2 cellular contexts compared by ENCODE assay signal in the genomic region with DNA sequence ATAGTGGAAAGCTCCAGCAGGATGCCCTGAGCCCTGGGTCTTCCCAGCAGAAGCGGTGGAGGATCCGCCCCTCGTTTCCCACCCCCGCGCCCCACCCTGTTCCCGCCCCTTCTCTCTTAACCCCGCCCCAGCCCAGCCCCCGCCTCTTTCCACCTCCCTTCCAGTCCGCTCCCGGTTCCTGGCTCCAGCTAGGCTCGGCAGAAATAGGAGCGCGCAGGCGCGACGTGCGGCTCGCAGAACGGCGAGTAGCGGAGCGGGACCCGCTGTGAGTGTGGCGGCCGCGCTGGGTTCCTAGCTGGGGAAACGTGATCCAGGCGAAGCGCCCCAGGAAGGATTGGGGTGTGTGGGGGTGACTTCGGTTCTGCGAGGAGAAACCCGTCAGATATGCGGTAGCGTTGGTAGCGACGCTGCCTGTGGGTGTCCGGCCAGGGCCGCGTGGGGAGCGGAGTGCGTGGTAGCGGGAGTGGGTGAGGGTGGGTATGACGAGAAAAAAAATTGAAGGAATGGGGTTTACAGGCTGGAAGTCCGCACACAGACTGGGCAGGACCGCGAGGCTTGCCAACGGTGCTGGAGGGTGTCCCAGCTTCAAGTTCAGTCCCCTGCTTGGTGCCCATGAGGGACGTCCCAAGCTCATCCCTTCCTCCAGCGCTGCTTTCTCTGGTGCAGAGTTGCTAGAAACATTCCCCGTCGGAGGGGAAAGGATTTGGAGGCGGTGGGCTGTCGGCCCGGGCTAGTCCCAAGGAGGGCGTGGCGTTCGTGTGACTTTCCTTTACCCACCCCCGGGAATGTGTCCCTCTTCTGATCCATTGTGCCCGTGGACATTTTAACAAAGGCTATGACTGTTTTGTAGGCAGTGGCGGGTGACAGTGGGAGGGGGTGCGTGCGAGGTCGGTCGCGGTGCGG.
A peak's percentile ranks its signal among the peaks of the same experiment; 100 is the strongest.
TF ChIP-seq lines count a peak whose summit lies in the region.

A gene (plus strand): TSS at position 234 of the 903 bp plus-strand sequence. CDS start 56,886 bp downstream, outside the sequence.

TF ChIP-seq in H1, 55 proteins besides CTCF, POLR2A, EP300 and RAD21 (continued from another document):
- TF ChIP-seq KDM1A (IDR thresholded peaks at IDR 0.05; ENCODE audit: borderline replicate concordance, low read length) (no peak), SP2 (IDR thresholded peaks at IDR 0.05; ENCODE audit: low read length) (no peak), HDAC6 (IDR thresholded peaks at IDR 0.05; ENCODE audit: low read depth, low read length) (no peak), PHF8 (conservative IDR thresholded peaks at IDR 0.05; ENCODE audit: low read depth, low read length) (0 out of 2 replicates have a peak, but pooled peaks have one; percentile 42), RNF2 (IDR thresholded peaks at IDR 0.05; ENCODE audit: borderline replicate concordance, low read depth, low read length, missing control alignments, poor library complexity, severe bottlenecking) (no peak), CBX8 (IDR thresholded peaks at IDR 0.05; ENCODE audit: borderline replicate concordance, low read depth, low read length) (no peak), CEBPB (IDR thresholded peaks at IDR 0.05; ENCODE audit: low read depth, low read length) (no peak), SIN3A (conservative IDR thresholded peaks at IDR 0.05 in 1 of 2, IDR thresholded peaks at IDR 0.05 in 1 of 2; ENCODE audit: low read depth in 1 of 2, low read length in 2 of 2) (no peak), RXRA (IDR thresholded peaks at IDR 0.05; ENCODE audit: insufficient read depth, low read depth, low read length) (no peak), BRCA1 (IDR thresholded peaks at IDR 0.05; ENCODE audit: low read depth, low read length) (no peak), ASH2L (IDR thresholded peaks at IDR 0.05; ENCODE audit: low read length) (peak; percentile 54), CTBP2 (IDR thresholded peaks at IDR 0.05; ENCODE audit: borderline replicate concordance, insufficient read depth, insufficient read length, low read length) (no peak), CREB1 (IDR thresholded peaks at IDR 0.05) (no peak), KDM5A (IDR thresholded peaks at IDR 0.05; ENCODE audit: low read length) (no peak), GABPA (IDR thresholded peaks at IDR 0.05; ENCODE audit: borderline replicate concordance, insufficient read depth, low read length) (no peak), CHD2 (IDR thresholded peaks at IDR 0.05; ENCODE audit: low read length) (no peak), RFX5 (IDR thresholded peaks at IDR 0.05; ENCODE audit: borderline replicate concordance, low read depth, low read length) (no peak), CBX5 (IDR thresholded peaks at IDR 0.05; ENCODE audit: low read depth, low read length) (no peak), JUND (IDR thresholded peaks at IDR 0.05; ENCODE audit: low read length) (no peak), KDM4A (IDR thresholded peaks at IDR 0.05; ENCODE audit: low read depth, low read length, severe bottlenecking) (peak; percentile 76), SAP30 (IDR thresholded peaks at IDR 0.05; ENCODE audit: insufficient read depth, insufficient replicate concordance, low read length) (no peak), BCL11A (IDR thresholded peaks at IDR 0.05; ENCODE audit: low read depth in 2 of 2, low read length in 2 of 2) (no peak), GTF2F1 (IDR thresholded peaks at IDR 0.05; ENCODE audit: borderline replicate concordance, low read depth, low read length) (no peak), SIRT6 (IDR thresholded peaks at IDR 0.05; ENCODE audit: low read length) (no peak), NANOG (IDR thresholded peaks at IDR 0.05; ENCODE audit: insufficient read depth, low read depth, low read length, poor library complexity, severe bottlenecking) (no peak), FOSL1 (IDR thresholded peaks at IDR 0.05; ENCODE audit: insufficient read depth, low read depth, low read length) (no peak), NRF1 (IDR thresholded peaks at IDR 0.05; ENCODE audit: low read depth, low read length) (no peak), TEAD4 (IDR thresholded peaks at IDR 0.05; ENCODE audit: low read depth, low read length) (no peak), SRF (IDR thresholded peaks at IDR 0.05; ENCODE audit: low read depth, low read length) (no peak), TAF7 (optimal IDR thresholded peaks at IDR 0.05; ENCODE audit: borderline replicate concordance, low read depth, low read length) (no peak), TAF1 (IDR thresholded peaks at IDR 0.05; ENCODE audit: low read depth, low read length) (peak; percentile 7; the same call in 1 of the 2 replicates), POLR2AphosphoS5 (IDR thresholded peaks at IDR 0.05; ENCODE audit: low read depth, low read length) (no peak)
- TF ChIP-seq, protein P1, sequence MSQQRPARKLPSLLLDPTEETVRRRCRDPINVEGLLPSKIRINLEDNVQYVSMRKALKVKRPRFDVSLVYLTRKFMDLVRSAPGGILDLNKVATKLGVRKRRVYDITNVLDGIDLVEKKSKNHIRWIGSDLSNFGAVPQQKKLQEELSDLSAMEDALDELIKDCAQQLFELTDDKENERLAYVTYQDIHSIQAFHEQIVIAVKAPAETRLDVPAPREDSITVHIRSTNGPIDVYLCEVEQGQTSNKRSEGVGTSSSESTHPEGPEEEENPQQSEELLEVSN (IDR thresholded peaks at IDR 0.05) = no peak
- TF ChIP-seq, protein P2, sequence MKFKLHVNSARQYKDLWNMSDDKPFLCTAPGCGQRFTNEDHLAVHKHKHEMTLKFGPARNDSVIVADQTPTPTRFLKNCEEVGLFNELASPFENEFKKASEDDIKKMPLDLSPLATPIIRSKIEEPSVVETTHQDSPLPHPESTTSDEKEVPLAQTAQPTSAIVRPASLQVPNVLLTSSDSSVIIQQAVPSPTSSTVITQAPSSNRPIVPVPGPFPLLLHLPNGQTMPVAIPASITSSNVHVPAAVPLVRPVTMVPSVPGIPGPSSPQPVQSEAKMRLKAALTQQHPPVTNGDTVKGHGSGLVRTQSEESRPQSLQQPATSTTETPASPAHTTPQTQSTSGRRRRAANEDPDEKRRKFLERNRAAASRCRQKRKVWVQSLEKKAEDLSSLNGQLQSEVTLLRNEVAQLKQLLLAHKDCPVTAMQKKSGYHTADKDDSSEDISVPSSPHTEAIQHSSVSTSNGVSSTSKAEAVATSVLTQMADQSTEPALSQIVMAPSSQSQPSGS (IDR thresholded peaks at IDR 0.05; ENCODE audit: low read length) = no peak
- TF ChIP-seq, protein P3, sequence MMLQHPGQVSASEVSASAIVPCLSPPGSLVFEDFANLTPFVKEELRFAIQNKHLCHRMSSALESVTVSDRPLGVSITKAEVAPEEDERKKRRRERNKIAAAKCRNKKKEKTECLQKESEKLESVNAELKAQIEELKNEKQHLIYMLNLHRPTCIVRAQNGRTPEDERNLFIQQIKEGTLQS (IDR thresholded peaks at IDR 0.05; ENCODE audit: insufficient read depth, low read depth, low read length) = no peak
- TF ChIP-seq, protein P4, sequence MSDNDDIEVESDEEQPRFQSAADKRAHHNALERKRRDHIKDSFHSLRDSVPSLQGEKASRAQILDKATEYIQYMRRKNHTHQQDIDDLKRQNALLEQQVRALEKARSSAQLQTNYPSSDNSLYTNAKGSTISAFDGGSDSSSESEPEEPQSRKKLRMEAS (IDR thresholded peaks at IDR 0.05) = no peak; the same call in 1 of the 2 replicates
- TF ChIP-seq, protein P5, sequence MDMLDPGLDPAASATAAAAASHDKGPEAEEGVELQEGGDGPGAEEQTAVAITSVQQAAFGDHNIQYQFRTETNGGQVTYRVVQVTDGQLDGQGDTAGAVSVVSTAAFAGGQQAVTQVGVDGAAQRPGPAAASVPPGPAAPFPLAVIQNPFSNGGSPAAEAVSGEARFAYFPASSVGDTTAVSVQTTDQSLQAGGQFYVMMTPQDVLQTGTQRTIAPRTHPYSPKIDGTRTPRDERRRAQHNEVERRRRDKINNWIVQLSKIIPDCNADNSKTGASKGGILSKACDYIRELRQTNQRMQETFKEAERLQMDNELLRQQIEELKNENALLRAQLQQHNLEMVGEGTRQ (IDR thresholded peaks at IDR 0.05; ENCODE audit: low read length) = no peak

TF ChIP-seq in HepG2, 621 proteins besides CTCF, POLR2A, EP300 and RAD21 (continued from another document and continues in another):
- TF ChIP-seq, protein P6, sequence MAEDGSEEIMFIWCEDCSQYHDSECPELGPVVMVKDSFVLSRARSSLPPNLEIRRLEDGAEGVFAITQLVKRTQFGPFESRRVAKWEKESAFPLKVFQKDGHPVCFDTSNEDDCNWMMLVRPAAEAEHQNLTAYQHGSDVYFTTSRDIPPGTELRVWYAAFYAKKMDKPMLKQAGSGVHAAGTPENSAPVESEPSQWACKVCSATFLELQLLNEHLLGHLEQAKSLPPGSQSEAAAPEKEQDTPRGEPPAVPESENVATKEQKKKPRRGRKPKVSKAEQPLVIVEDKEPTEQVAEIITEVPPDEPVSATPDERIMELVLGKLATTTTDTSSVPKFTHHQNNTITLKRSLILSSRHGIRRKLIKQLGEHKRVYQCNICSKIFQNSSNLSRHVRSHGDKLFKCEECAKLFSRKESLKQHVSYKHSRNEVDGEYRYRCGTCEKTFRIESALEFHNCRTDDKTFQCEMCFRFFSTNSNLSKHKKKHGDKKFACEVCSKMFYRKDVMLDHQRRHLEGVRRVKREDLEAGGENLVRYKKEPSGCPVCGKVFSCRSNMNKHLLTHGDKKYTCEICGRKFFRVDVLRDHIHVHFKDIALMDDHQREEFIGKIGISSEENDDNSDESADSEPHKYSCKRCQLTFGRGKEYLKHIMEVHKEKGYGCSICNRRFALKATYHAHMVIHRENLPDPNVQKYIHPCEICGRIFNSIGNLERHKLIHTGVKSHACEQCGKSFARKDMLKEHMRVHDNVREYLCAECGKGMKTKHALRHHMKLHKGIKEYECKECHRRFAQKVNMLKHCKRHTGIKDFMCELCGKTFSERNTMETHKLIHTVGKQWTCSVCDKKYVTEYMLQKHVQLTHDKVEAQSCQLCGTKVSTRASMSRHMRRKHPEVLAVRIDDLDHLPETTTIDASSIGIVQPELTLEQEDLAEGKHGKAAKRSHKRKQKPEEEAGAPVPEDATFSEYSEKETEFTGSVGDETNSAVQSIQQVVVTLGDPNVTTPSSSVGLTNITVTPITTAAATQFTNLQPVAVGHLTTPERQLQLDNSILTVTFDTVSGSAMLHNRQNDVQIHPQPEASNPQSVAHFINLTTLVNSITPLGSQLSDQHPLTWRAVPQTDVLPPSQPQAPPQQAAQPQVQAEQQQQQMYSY (CRISPR knock-in tag; IDR thresholded peaks at IDR 0.05) = peak; percentile 91
- TF ChIP-seq, protein P7, sequence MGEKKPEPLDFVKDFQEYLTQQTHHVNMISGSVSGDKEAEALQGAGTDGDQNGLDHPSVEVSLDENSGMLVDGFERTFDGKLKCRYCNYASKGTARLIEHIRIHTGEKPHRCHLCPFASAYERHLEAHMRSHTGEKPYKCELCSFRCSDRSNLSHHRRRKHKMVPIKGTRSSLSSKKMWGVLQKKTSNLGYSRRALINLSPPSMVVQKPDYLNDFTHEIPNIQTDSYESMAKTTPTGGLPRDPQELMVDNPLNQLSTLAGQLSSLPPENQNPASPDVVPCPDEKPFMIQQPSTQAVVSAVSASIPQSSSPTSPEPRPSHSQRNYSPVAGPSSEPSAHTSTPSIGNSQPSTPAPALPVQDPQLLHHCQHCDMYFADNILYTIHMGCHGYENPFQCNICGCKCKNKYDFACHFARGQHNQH (CRISPR knock-in tag; IDR thresholded peaks at IDR 0.05) = no peak
- TF ChIP-seq ZFX (CRISPR knock-in tag; IDR thresholded peaks at IDR 0.05; ENCODE audit: low read depth) (peak; percentile 35; the same call in 1 of the 2 replicates), HNRNPUL1 (IDR thresholded peaks at IDR 0.05; ENCODE audit: low read depth, low read length) (no peak), HOXA9 (CRISPR knock-in tag; IDR thresholded peaks at IDR 0.05; ENCODE audit: borderline replicate concordance) (no peak)
- TF ChIP-seq, protein P8, sequence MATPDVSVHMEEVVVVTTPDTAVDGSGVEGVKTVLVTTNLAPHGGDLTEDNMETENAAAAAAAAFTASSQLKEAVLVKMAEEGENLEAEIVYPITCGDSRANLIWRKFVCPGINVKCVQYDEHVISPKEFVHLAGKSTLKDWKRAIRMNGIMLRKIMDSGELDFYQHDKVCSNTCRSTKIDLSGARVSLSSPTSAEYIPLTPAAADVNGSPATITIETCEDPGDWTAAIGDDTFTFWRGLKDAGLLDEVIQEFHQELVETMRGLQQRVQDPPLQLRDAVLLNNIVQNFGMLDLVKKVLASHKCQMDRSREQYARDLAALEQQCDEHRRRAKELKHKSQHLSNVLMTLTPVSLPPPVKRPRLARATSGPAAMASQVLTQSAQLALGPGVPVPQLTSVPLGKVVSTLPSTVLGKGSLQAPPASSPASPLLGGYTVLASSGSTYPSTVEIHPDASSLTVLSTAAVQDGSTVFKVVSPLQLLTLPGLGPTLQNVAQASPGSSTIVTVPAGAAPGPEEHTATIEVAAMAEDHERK (CRISPR knock-in tag; IDR thresholded peaks at IDR 0.05; ENCODE audit: low read depth) = no peak
- TF ChIP-seq, protein P9, sequence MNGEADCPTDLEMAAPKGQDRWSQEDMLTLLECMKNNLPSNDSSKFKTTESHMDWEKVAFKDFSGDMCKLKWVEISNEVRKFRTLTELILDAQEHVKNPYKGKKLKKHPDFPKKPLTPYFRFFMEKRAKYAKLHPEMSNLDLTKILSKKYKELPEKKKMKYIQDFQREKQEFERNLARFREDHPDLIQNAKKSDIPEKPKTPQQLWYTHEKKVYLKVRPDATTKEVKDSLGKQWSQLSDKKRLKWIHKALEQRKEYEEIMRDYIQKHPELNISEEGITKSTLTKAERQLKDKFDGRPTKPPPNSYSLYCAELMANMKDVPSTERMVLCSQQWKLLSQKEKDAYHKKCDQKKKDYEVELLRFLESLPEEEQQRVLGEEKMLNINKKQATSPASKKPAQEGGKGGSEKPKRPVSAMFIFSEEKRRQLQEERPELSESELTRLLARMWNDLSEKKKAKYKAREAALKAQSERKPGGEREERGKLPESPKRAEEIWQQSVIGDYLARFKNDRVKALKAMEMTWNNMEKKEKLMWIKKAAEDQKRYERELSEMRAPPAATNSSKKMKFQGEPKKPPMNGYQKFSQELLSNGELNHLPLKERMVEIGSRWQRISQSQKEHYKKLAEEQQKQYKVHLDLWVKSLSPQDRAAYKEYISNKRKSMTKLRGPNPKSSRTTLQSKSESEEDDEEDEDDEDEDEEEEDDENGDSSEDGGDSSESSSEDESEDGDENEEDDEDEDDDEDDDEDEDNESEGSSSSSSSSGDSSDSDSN (CRISPR knock-in tag; IDR thresholded peaks at IDR 0.05) = peak; percentile 63
- TF ChIP-seq, protein P10, sequence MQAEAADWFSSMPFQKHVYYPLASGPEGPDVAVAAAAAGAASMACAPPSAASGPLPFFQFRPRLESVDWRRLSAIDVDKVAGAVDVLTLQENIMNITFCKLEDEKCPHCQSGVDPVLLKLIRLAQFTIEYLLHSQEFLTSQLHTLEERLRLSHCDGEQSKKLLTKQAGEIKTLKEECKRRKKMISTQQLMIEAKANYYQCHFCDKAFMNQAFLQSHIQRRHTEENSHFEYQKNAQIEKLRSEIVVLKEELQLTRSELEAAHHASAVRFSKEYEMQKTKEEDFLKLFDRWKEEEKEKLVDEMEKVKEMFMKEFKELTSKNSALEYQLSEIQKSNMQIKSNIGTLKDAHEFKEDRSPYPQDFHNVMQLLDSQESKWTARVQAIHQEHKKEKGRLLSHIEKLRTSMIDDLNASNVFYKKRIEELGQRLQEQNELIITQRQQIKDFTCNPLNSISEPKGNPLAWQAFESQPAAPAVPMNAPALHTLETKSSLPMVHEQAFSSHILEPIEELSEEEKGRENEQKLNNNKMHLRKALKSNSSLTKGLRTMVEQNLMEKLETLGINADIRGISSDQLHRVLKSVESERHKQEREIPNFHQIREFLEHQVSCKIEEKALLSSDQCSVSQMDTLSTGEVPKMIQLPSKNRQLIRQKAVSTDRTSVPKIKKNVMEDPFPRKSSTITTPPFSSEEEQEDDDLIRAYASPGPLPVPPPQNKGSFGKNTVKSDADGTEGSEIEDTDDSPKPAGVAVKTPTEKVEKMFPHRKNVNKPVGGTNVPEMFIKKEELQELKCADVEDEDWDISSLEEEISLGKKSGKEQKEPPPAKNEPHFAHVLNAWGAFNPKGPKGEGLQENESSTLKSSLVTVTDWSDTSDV (CRISPR knock-in tag; IDR thresholded peaks at IDR 0.05) = no peak
